10 cellular contexts compared by ENCODE assay signal in genomic region chr16:83994087-83994486, GRCh38. TPM values are rescaled to one million over a fixed set of nuclear protein-coding genes. Genes with fewer than 3 reads are reported as not detected.
DNase-seq lines count a peak whose midpoint lies in the region; TF ChIP-seq lines count a peak whose summit lies in the region.
"Had no signal": no experiment of that assay in that cellular context is flagged by ENCODE, and none has a peak within 500 bp of the region (broad histone marks: within the 10 kb centered on the region; RNA-seq: fewer than 3 reads in every experiment).

No MANE protein-coding gene starts in this region.

- peaks cover 2 to 22% of the 10 kb centered on the region in 2 donors for H3K36me3 ChIP-seq in neuronal stem cell (replicated peaks in 1 of 2; ENCODE audit: control insufficient read depth in 2 of 2, insufficient read depth in 2 of 2, low read length in 2 of 2)

- H2BK120ac ChIP-seq in neuronal stem cell (ENCODE audit: low read depth, low read length), result no peak overlapping the region

- peaks cover 6% of the 10 kb centered on the region for H3K79me1 ChIP-seq in neuronal stem cell (ENCODE audit: low read depth, low read length)

- H3K9ac ChIP-seq in neuronal stem cell (ENCODE audit: low read depth, low read length, poor library complexity), result no peak overlapping the region

- peak; percentile 44 for DNase-seq in GF-D8 (lab: John Stamatoyannopoulos, UW)
- peak; percentile 90 for DNase-seq in NB4 (ENCODE audit: low read depth)
- DNase-seq in caudate nucleus (lab: John Stamatoyannopoulos, UW), result no peak
- no peak for DNase-seq in neuronal stem cell (ENCODE audit: low spot score)
- DNase-seq in stimulated activated CD4-positive, alpha-beta T cell treated with anti-CD3 and anti-CD28 coated beads, Interleukin-1b, Interleukin-23, amount 100 ng/mL, for 48 hours, result no peak
- DNase-seq in stimulated activated CD4-positive, alpha-beta T cell treated with anti-CD3 and anti-CD28 coated beads, Interleukin-15, amount 100 ng/mL, for 24 hours, result no peak
- no peak for DNase-seq in activated CD8-positive, alpha-beta memory T cell treated with anti-CD3 and anti-CD28 coated beads, Interleukin-2, amount 50 U/mL, for 48 hours
- no peak for DNase-seq in NCI-H2196 (lab: John Stamatoyannopoulos, UW; ENCODE audit: unreplicated experiment)
- DNase-seq: activated B cell treated with CpG ODN at 0.5 μM for 24 hours, NCI-H2081 had no signal

- no peak overlapping the region for H3K14ac ChIP-seq in neuronal stem cell (ENCODE audit: low read length)

- no peak overlapping the region for H4K91ac ChIP-seq in neuronal stem cell (ENCODE audit: low read depth, low read length, poor library complexity)

- H3K4me2 ChIP-seq in neuronal stem cell (ENCODE audit: insufficient read depth, low read length, poor library complexity, severe bottlenecking), result no peak overlapping the region

- TF ChIP-seq POLR2A in NB4 (IDR thresholded peaks at IDR 0.05; ENCODE audit: extremely low read depth, insufficient read length), result no peak

- H2BK5ac ChIP-seq in neuronal stem cell (ENCODE audit: low read length), result peak overlapping the region; percentile 35

- no peaks in the 10 kb centered on the region for H3K27me3 ChIP-seq in neuronal stem cell (ENCODE audit: control insufficient read depth in 3 of 3, insufficient read depth in 3 of 3, low read depth in 1 of 3, low read length in 3 of 3)

- peak overlapping the region; percentile 88 for H3K27ac ChIP-seq in caudate nucleus (ENCODE audit: low read depth, low read length)
- H3K27ac ChIP-seq in neuronal stem cell (replicated peaks; ENCODE audit: low read length), result no peak overlapping the region

- H3K4ac ChIP-seq in neuronal stem cell (ENCODE audit: low read length), result no peak overlapping the region

- WGBS in neuronal stem cell (ENCODE audit: extremely low coverage in 2 of 2, insufficient read length in 2 of 2, insufficient replicate concordance in 1 of 2), 2 donors, result no CpG with 5 or more reads among the region's 8 CpGs

- H3K4me3 ChIP-seq in NB4 (ENCODE audit: low read depth, low read length), result no peak overlapping the region
- no peak overlapping the region for H3K4me3 ChIP-seq in neuronal stem cell (ENCODE audit: low read length in 2 of 2)

- no peaks in the 10 kb centered on the region for H3K9me3 ChIP-seq in neuronal stem cell (replicated peaks in 1 of 2; ENCODE audit: control insufficient read depth in 2 of 2, insufficient read depth in 1 of 2, low read depth in 1 of 2, low read length in 2 of 2)

- H2AFZ ChIP-seq in neuronal stem cell (ENCODE audit: low read length), result no peak overlapping the region

- peak overlapping the region; percentile 59 for H2BK15ac ChIP-seq in neuronal stem cell (ENCODE audit: low read length)

- H2BK12ac ChIP-seq in neuronal stem cell (ENCODE audit: low read length), result no peak overlapping the region

- no peak for TF ChIP-seq CTCF in NB4 (IDR thresholded peaks at IDR 0.05; ENCODE audit: low read depth, low read length)

- peaks cover 21 to 54% of the 10 kb centered on the region in 2 donors for H3K4me1 ChIP-seq in neuronal stem cell (ENCODE audit: control insufficient read depth in 2 of 2, insufficient read depth in 1 of 2, low read depth in 1 of 2, low read length in 2 of 2)

- H3K23ac ChIP-seq in neuronal stem cell (ENCODE audit: low read depth, low read length, poor library complexity), result no peak overlapping the region

- H4K8ac ChIP-seq in neuronal stem cell (ENCODE audit: low read depth, low read length), result no peak overlapping the region

- H3K18ac ChIP-seq in neuronal stem cell (ENCODE audit: low read length), result no peak overlapping the region

- peak overlapping the region; percentile 90 for H2AK5ac ChIP-seq in neuronal stem cell (ENCODE audit: low read depth, low read length)

RNA-seq across cellular contexts. Expression of gene NECAB2, which starts 26.0 kb away (rescaled TPM):
- 23.1 TPM for polyA plus RNA-seq in neuronal stem cell (2013, experiment 1 of 2)
- polyA plus RNA-seq in neuronal stem cell (2013, experiment 2 of 2), result 20.8 TPM

RNA-seq across cellular contexts. Expression of gene OSGIN1, which starts 41.0 kb away (rescaled TPM):
- 0.20 TPM for polyA plus RNA-seq in neuronal stem cell (2013, experiment 1 of 2)
- polyA plus RNA-seq in neuronal stem cell (2013, experiment 2 of 2), result 0.25 TPM

RNA-seq across cellular contexts. Expression of gene SLC38A8, which starts 48.5 kb away (rescaled TPM):
- polyA plus RNA-seq in neuronal stem cell (2013, experiment 1 of 2), result 0.32 TPM
- polyA plus RNA-seq in neuronal stem cell (2013, experiment 2 of 2), result 0.18 TPM

Comparison
In these comparisons a context has a peak if more than half of its experiments do, and no peak if none do; other contexts are left out.
1. DNase-seq: peak in GF-D8 (single experiment) and NB4 (single experiment); none in caudate nucleus (0 of 61), neuronal stem cell (single experiment), stimulated activated CD4-positive, alpha-beta T cell treated with anti-CD3 and anti-CD28 coated beads, Interleukin-1b, Interleukin-23, amount 100 ng/mL, for 48 hours (single experiment), stimulated activated CD4-positive, alpha-beta T cell treated with anti-CD3 and anti-CD28 coated beads, Interleukin-15, amount 100 ng/mL, for 24 hours (single experiment), activated CD8-positive, alpha-beta memory T cell treated with anti-CD3 and anti-CD28 coated beads, Interleukin-2, amount 50 U/mL, for 48 hours (single experiment) and NCI-H2196 (single experiment).